Comparison of ENCODE assay signal across 8 cellular contexts in genomic region chr6:106163966-106164877, GRCh38.
A peak's percentile ranks its signal among the peaks of the same experiment; 100 is the strongest.
DNase-seq lines count a peak whose midpoint lies in the region; ATAC-seq and TF ChIP-seq lines count a peak whose summit lies in the region.

No MANE protein-coding gene starts in this region.

- H3K23me2 ChIP-seq in H9 (ENCODE audit: insufficient read length, low read depth, low read length, poor library complexity, severe bottlenecking): no peaks in the 10 kb centered on the region

- H3K9me3 Mint-ChIP-seq in H9 (no peaks in the 10 kb centered on the region; a peak in 1 of 5 replicates), memory B cell (peaks cover 1% of the 10 kb centered on the region)
- peaks cover 0 to 8% of the 10 kb centered on the region in 2 donors for H3K9me3 Mint-ChIP-seq in stimulated activated naive CD8-positive, alpha-beta T cell treated with anti-CD3 and anti-CD28 coated beads, Interleukin-15, amount 100 ng/mL, for 72 hours

- H3K18ac ChIP-seq in H9 (ENCODE audit: insufficient read length, low read depth, low read length): no peak overlapping the region

- H3K4me2 ChIP-seq in H9 (ENCODE audit: insufficient read depth, insufficient read length, low read length): no peak overlapping the region

- no peak overlapping the region for H2BK15ac ChIP-seq in H9 (ENCODE audit: low read depth, low read length)

- no peak overlapping the region for H2BK20ac ChIP-seq in H9 (ENCODE audit: low read depth, low read length, poor library complexity, severe bottlenecking)

- H3K9me3 ChIP-seq in H9 (ENCODE audit: control insufficient read depth, low read depth, low read length) (no peaks in the 10 kb centered on the region), adrenal gland (replicated peaks in 1 of 3) (no peaks in the 10 kb centered on the region)

- H4K20me1 ChIP-seq in H9 (ENCODE audit: control insufficient read depth, insufficient read depth, insufficient read length): no peaks in the 10 kb centered on the region

- H2AK5ac ChIP-seq in H9 (ENCODE audit: insufficient read length, low read length): no peak overlapping the region

- TF ChIP-seq CTCF in GM12865 (IDR thresholded peaks at IDR 0.05; ENCODE audit: insufficient read depth, low read depth, low read length, missing control alignments): no peak
- no peak for TF ChIP-seq CTCF in H9 (conservative IDR thresholded peaks at IDR 0.05)
- no peak for TF ChIP-seq CTCF in adrenal gland (IDR thresholded peaks at IDR 0.05)

- peak; percentile 93 for DNase-seq in GM12865 (ENCODE audit: low read depth)
- DNase-seq in H9: no peak
- peak; percentile 92 to 97 for DNase-seq in NOMO-1 (lab: John Stamatoyannopoulos, UW; ENCODE audit: unreplicated experiment in 2 of 2)
- peak; percentile 16 to 57 (median 32) for DNase-seq in adrenal gland
- peak; percentile 45 to 49 for DNase-seq in memory B cell (ENCODE audit: low spot score in 2 of 2)
- DNase-seq in stimulated activated naive CD8-positive, alpha-beta T cell treated with anti-CD3 and anti-CD28 coated beads, Interleukin-15, amount 100 ng/mL, for 72 hours: peak; percentile 57 to 91
- no peak for DNase-seq in NCI-H1092 treated with DMSO at 0.1 percent for 48 hours (lab: John Stamatoyannopoulos, UW)
- DNase-seq in mesenteric fat pad (ENCODE audit: low spot score): no peak

- no peak overlapping the region for H3K4ac ChIP-seq in H9 (ENCODE audit: low read depth, low read length)

- H3K27me3 ChIP-seq in H9 (ENCODE audit: insufficient read depth, low read length) (no peaks in the 10 kb centered on the region; the same call in 1 of the 2 replicates), adrenal gland (no peaks in the 10 kb centered on the region)

- H3K36me3 Mint-ChIP-seq in H9 (ENCODE audit: insufficient read depth in 1 of 3, low read depth in 3 of 3) (no peaks in the 10 kb centered on the region; a peak in 1 of 7 replicates), memory B cell (peaks cover 2% of the 10 kb centered on the region)

- H3K9ac ChIP-seq in H9 (ENCODE audit: extremely low read depth, insufficient read length, low read length): no peak overlapping the region

- H3K56ac ChIP-seq in H9 (ENCODE audit: insufficient read length, low read depth, low read length): no peak overlapping the region

- no peak overlapping the region for H2AFZ ChIP-seq in H9 (ENCODE audit: low read length)

- no peaks in the 10 kb centered on the region for H3K79me1 ChIP-seq in H9 (ENCODE audit: insufficient read depth, low read depth, low read length, poor library complexity, severe bottlenecking)

- H2BK5ac ChIP-seq in H9 (ENCODE audit: insufficient read length, low read length): no peak overlapping the region

- peaks cover 11% of the 10 kb centered on the region for H3K27me3 Mint-ChIP-seq in H9 (ENCODE audit: low read depth)
- H3K27me3 Mint-ChIP-seq in memory B cell: no peaks in the 10 kb centered on the region
- peaks cover 2% of the 10 kb centered on the region for H3K27me3 Mint-ChIP-seq in stimulated activated naive CD8-positive, alpha-beta T cell treated with anti-CD3 and anti-CD28 coated beads, Interleukin-15, amount 100 ng/mL, for 72 hours

- H3K27ac Mint-ChIP-seq in H9 (peak overlapping the region in 2 of 3 experiments; percentile 2 to 44; a peak in 2 of 7 replicates), memory B cell (peak overlapping the region; percentile 93)
- H3K27ac Mint-ChIP-seq in stimulated activated naive CD8-positive, alpha-beta T cell treated with anti-CD3 and anti-CD28 coated beads, Interleukin-15, amount 100 ng/mL, for 72 hours: peak overlapping the region; percentile 88 to 95

- intact Hi-C loops in adrenal gland (cut with DNase I): no loop called here

- H3K27ac ChIP-seq in H9 (ENCODE audit: insufficient read length, low read depth, low read length) (no peak overlapping the region), adrenal gland (peak overlapping the region; percentile 10 to 77 (median 66))

- H3K4me1 ChIP-seq in H9 (ENCODE audit: insufficient read depth, low read length): peaks cover 2% of the 10 kb centered on the region; the same call in 1 of the 2 replicates
- no peaks in the 10 kb centered on the region for H3K4me1 ChIP-seq in adrenal gland (replicated peaks in 1 of 2)

- H3K23ac ChIP-seq in H9 (ENCODE audit: insufficient read length, low read depth, low read length): no peak overlapping the region

- H2BK120ac ChIP-seq in H9 (ENCODE audit: low read depth, low read length, poor library complexity, severe bottlenecking): no peak overlapping the region

- no CpG with 5 or more reads among the region's 17 CpGs for WGBS in H9 (ENCODE audit: extremely low coverage, insufficient read length, low lambda C conversion rate)
- 64 to 72% (median 66%) methylated on average over 17 of the region's 17 CpGs for WGBS in adrenal gland, 4 donors

- H3T11ph ChIP-seq in H9 (ENCODE audit: low read length): no peak overlapping the region

- no peak overlapping the region for H2BK12ac ChIP-seq in H9 (ENCODE audit: insufficient read length, low read depth, low read length)

- H4K5ac ChIP-seq in H9 (ENCODE audit: insufficient read length, low read depth, low read length): no peak overlapping the region

- no peak overlapping the region for H4K91ac ChIP-seq in H9 (ENCODE audit: insufficient read length, low read depth, low read length)

- H3K4me1 Mint-ChIP-seq in H9 (peaks cover 45 to 49% of the 10 kb centered on the region in 2 experiments), memory B cell (peaks cover 18% of the 10 kb centered on the region)
- H3K4me1 Mint-ChIP-seq in stimulated activated naive CD8-positive, alpha-beta T cell treated with anti-CD3 and anti-CD28 coated beads, Interleukin-15, amount 100 ng/mL, for 72 hours: peaks cover 89% of the 10 kb centered on the region

- peak; percentile 86 for ATAC-seq in memory B cell (ENCODE audit: low read depth)
- ATAC-seq in stimulated activated naive CD8-positive, alpha-beta T cell treated with anti-CD3 and anti-CD28 coated beads, Interleukin-15, amount 100 ng/mL, for 72 hours: peak; percentile 95

- H3K79me2 ChIP-seq in H9 (ENCODE audit: insufficient read depth, low read length): no peaks in the 10 kb centered on the region

- no peaks in the 10 kb centered on the region for H3K36me3 ChIP-seq in adrenal gland (replicated peaks in 1 of 2)

- H3K4me3 Mint-ChIP-seq in H9 (no peak overlapping the region), memory B cell (peak overlapping the region; percentile 66)
- H3K4me3 Mint-ChIP-seq in stimulated activated naive CD8-positive, alpha-beta T cell treated with anti-CD3 and anti-CD28 coated beads, Interleukin-15, amount 100 ng/mL, for 72 hours: peak overlapping the region; percentile 70 to 81

- no peak overlapping the region for H4K8ac ChIP-seq in H9 (replicated peaks; ENCODE audit: insufficient read length, low read depth, low read length)

- H3K4me3 ChIP-seq in GM12865 (ENCODE audit: low read depth, low read length) (peak overlapping the region; percentile 41), adrenal gland (no peak overlapping the region)

- TF ChIP-seq POLR2A in adrenal gland (IDR thresholded peaks at IDR 0.05): no peak

- H3K14ac ChIP-seq in H9 (ENCODE audit: insufficient read depth, low read length): no peak overlapping the region; the same call in 1 of the 2 replicates

Comparison
In these comparisons a context has a peak if more than half of its experiments do, and no peak if none do; other contexts are left out.
1. DNase-seq: peak in GM12865 (single experiment), NOMO-1 (2 of 2), adrenal gland (7 of 7), memory B cell (2 of 2) and stimulated activated naive CD8-positive, alpha-beta T cell treated with anti-CD3 and anti-CD28 coated beads, Interleukin-15, amount 100 ng/mL, for 72 hours (2 of 2); none in H9 (single experiment), NCI-H1092 treated with DMSO at 0.1 percent for 48 hours (single experiment) and mesenteric fat pad (single experiment).
2. H3K27ac Mint-ChIP-seq: peak in every context shown above with its lines; median percentile 93 in memory B cell; 92 in stimulated activated naive CD8-positive, alpha-beta T cell treated with anti-CD3 and anti-CD28 coated beads, Interleukin-15, amount 100 ng/mL, for 72 hours; 23 in H9.
3. H3K4me3 Mint-ChIP-seq: peak in memory B cell (single experiment) and stimulated activated naive CD8-positive, alpha-beta T cell treated with anti-CD3 and anti-CD28 coated beads, Interleukin-15, amount 100 ng/mL, for 72 hours (2 of 2); none in H9 (0 of 2).